12 cellular contexts compared by ENCODE assay signal in the genomic region with DNA sequence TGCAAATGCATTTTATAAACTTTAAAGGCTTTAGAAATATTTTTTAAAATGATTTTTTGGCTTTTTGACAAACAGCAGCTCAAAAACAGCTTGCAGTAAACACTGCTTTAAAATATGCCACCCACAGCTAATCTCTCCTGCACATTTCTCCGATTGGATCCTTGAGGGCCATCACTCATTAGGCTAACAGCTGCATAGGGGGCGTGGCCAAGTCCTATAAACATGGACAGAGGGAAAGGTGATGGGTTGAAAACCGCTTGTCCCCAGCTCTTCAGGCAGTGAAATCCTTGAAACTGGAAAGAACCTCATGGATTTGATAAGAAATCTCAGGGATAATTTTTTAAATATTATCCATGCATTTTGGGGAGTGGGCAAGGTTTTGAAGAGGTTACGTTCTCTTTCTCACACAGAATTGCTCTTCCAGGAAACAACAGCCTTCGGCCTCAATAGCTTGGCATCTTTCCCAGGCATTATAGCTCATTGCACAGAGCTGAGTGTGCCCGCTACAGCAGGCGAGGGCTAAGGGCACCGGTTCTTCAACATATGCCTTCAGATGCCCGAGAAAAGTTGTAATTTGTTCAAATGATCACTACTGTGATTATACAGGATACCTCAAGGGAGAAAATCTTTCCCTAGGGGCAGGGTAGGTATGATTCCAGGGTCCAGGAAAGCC. TPM values are rescaled to one million over a fixed set of nuclear protein-coding genes. Genes with fewer than 3 reads are reported as not detected.
DNase-seq lines count a peak whose midpoint lies in the region; ATAC-seq and TF ChIP-seq lines count a peak whose summit lies in the region.
"Had no signal": no experiment of that assay in that cellular context is flagged by ENCODE, and none has a peak within 500 bp of the region (broad histone marks: within the 10 kb centered on the region; RNA-seq: fewer than 3 reads in every experiment).

No MANE protein-coding gene starts in this region.

- ATAC-seq in psoas muscle (no peak), HG02973 (IDR thresholded peaks at IDR 0.05; ENCODE audit: unreplicated experiment) (no peak), HG03175 (IDR thresholded peaks at IDR 0.05; ENCODE audit: unreplicated experiment) (no peak)

- H3K4me1 ChIP-seq in psoas muscle = no peaks in the 10 kb centered on the region

- CTCF ChIA-PET in AG04450 (lab: Charles Lee) = no interaction called here

- TF ChIP-seq CTCF in AG04450 (IDR thresholded peaks at IDR 0.05; ENCODE audit: low read depth, low read length) (no peak), epithelial cell of esophagus (IDR thresholded peaks at IDR 0.05; ENCODE audit: insufficient read depth, low read depth, low read length, missing control alignments) (no peak), psoas muscle (IDR thresholded peaks at IDR 0.05) (no peak)

- DNase-seq in AG04450 (ENCODE audit: low read depth, low spot score) (peak; percentile 2), HT-29 (ENCODE audit: low spot score) (peak; percentile 75), NCI-H69 (lab: John Stamatoyannopoulos, UW) (peak; percentile 68), epithelial cell of esophagus (ENCODE audit: low read depth) (peak; percentile 16), psoas muscle (no peak), cortex of kidney (lab: John Stamatoyannopoulos, UW) (no peak)
- DNase-seq: H7; stimulated activated CD4-positive, alpha-beta T cell treated with anti-CD3 and anti-CD28 coated beads, Interleukin-4, amount 100 ng/mL, for 24 hours; stimulated activated naive CD8-positive, alpha-beta T cell treated with anti-CD3 and anti-CD28 coated beads, Interleukin-15, Interleukin-2, amounts not matched to agents 100 U/mL and 50 U/mL, for 24 hours had no signal

- H3K36me3 ChIP-seq in psoas muscle (ENCODE audit: insufficient read depth in 1 of 2, low read depth in 1 of 2) = no peaks in the 10 kb centered on the region

- H3K27ac ChIP-seq in AG04450 (ENCODE audit: low read depth, low read length) (no peak overlapping the region), psoas muscle (no peak overlapping the region)

- 23 to 33% (median 28%) methylated on average over 9 of the region's 9 CpGs for WGBS in psoas muscle, 3 donors

- POLR2A ChIA-PET in AG04450 (lab: Yijun Ruan, JAX) = interaction anchor here (0.6 kb wide), 1 partner anchor 25 kb away, joined by 3 read pairs; no protein-coding TSS in a partner anchor

- H3K9me3 ChIP-seq in AG04450 (ENCODE audit: control insufficient read depth, insufficient read depth, low read length) (no peaks in the 10 kb centered on the region), psoas muscle (no peaks in the 10 kb centered on the region)

- peaks cover 2% of the 10 kb centered on the region for H3K27me3 ChIP-seq in AG04450 (ENCODE audit: control insufficient read depth, insufficient read depth, low read length)
- H3K27me3 ChIP-seq in psoas muscle (ENCODE audit: insufficient read depth in 3 of 3, low read length in 2 of 3) = no peaks in the 10 kb centered on the region

- H3K4me3 ChIP-seq in AG04450 (ENCODE audit: low read depth, low read length) (no peak overlapping the region), epithelial cell of esophagus (ENCODE audit: low read length) (no peak overlapping the region), psoas muscle (no peak overlapping the region)

- intact Hi-C loops in psoas muscle (cut with DNase I) = no loop called here

RNA-seq across cellular contexts. Expression of a gene that starts 1.7 kb away (rescaled TPM):
- polyA plus RNA-seq in AG04450 (2011; rRNA removed) = not detected in 2 replicates
- polyA minus RNA-seq in AG04450 (2011; rRNA and poly(A)+ RNA removed) = not detected in 2 replicates
- 0.55 TPM in 1 of 2 replicates, not detected in the other for total RNA-seq in HT-29 (2014; rRNA removed; shearing (Covaris generic))
- total RNA-seq in psoas muscle = not detected
- under 1 TPM in 2 of 3 donors, not detected in 1; 0.04 to 0.10 TPM for polyA plus RNA-seq in psoas muscle
- total RNA-seq: dermis microvascular lymphatic vessel endothelial cell, H7 had no signal

Comparison
In these comparisons a context has a peak if more than half of its experiments do, and no peak if none do; other contexts are left out.
1. DNase-seq: peak in AG04450 (single experiment), HT-29 (single experiment), NCI-H69 (single experiment) and epithelial cell of esophagus (single experiment); none in psoas muscle (0 of 2) and cortex of kidney (single experiment).